ENCODE assay signal across 9 cellular contexts in genomic region chr2:176997074-176997791, GRCh38.
A peak's percentile ranks its signal among the peaks of the same experiment; 100 is the strongest.
DNase-seq lines count a peak whose midpoint lies in the region; ATAC-seq and TF ChIP-seq lines count a peak whose summit lies in the region.
"Had no signal": no experiment of that assay in that cellular context is flagged by ENCODE, and none has a peak within 500 bp of the region (broad histone marks: within the 10 kb centered on the region; RNA-seq: fewer than 3 reads in every experiment).

No MANE protein-coding gene starts in this region.

- peak; percentile 42 for ATAC-seq in GM21619 (IDR thresholded peaks at IDR 0.05; ENCODE audit: unreplicated experiment)

- TF ChIP-seq CTCF in fibroblast of mammary gland (conservative IDR thresholded peaks at IDR 0.05; ENCODE audit: control insufficient read depth, insufficient read depth, low read depth, low read length): no peak

- DNase-seq in EL: peak; percentile 67
- DNase-seq in M059J (ENCODE audit: low read depth): peak; percentile 85
- peak; percentile 99 for DNase-seq in fibroblast of mammary gland (ENCODE audit: low read depth)
- no peak for DNase-seq in NCI-H748 treated with DMSO at 0.1 percent for 48 hours (lab: John Stamatoyannopoulos, UW)
- no peak for DNase-seq in NCI-H2029 treated with DMSO at 0.1 percent for 48 hours (lab: John Stamatoyannopoulos, UW)
- DNase-seq in NCI-H510A treated with DMSO at 0.1 percent for 48 hours (lab: John Stamatoyannopoulos, UW): no peak
- no peak for DNase-seq in COR-L47 (lab: John Stamatoyannopoulos, UW)

- H3K4me3 ChIP-seq in fibroblast of mammary gland (ENCODE audit: control insufficient read depth, low read depth, low read length): no peak overlapping the region
- H3K4me3 ChIP-seq: Peyer's patch had no signal

Comparison
In these comparisons a context has a peak if more than half of its experiments do, and no peak if none do; other contexts are left out.
1. DNase-seq: peak in EL (single experiment), M059J (single experiment) and fibroblast of mammary gland (single experiment); none in NCI-H748 treated with DMSO at 0.1 percent for 48 hours (single experiment), NCI-H2029 treated with DMSO at 0.1 percent for 48 hours (single experiment), NCI-H510A treated with DMSO at 0.1 percent for 48 hours (single experiment) and COR-L47 (single experiment).